ENCODE assay signal across 30 cellular contexts in genomic region chr5:77294212-77294611, GRCh38.
DNase-seq lines count a peak whose midpoint lies in the region; ATAC-seq, FAIRE-seq and TF ChIP-seq lines count a peak whose summit lies in the region.
"Had no signal": no experiment of that assay in that cellular context is flagged by ENCODE, and none has a peak within 500 bp of the region (broad histone marks: within the 10 kb centered on the region; RNA-seq: fewer than 3 reads in every experiment).

No MANE protein-coding gene starts in this region.

- H3K4me1 Mint-ChIP-seq in stimulated activated effector memory CD8-positive, alpha-beta T cell treated with anti-CD3 and anti-CD28 coated beads, Interleukin-12 subunit alpha, Interleukin-12 subunit beta, amount 100 ng/mL, for 72 hours = no peaks in the 10 kb centered on the region
- H3K4me1 Mint-ChIP-seq: activated CD4-positive, alpha-beta memory T cell treated with anti-CD3 and anti-CD28 coated beads, Interleukin-2, amount 10 ng/mL, durations not matched to agents 7 days and 5 days had no signal

- TF ChIP-seq CTCF in fibroblast of villous mesenchyme (IDR thresholded peaks at IDR 0.05; ENCODE audit: insufficient read depth, low read depth, low read length) (no peak), heart left ventricle (IDR thresholded peaks at IDR 0.05) (no peak)

- no peaks in the 10 kb centered on the region for H3K27me3 ChIP-seq in BLaER1
- no peaks in the 10 kb centered on the region for H3K27me3 ChIP-seq in heart left ventricle
- H3K27me3 ChIP-seq: BE2C, transverse colon had no signal

- peak overlapping the region; percentile 85 for H3K4me2 ChIP-seq in BLaER1
- H3K4me2 ChIP-seq: KMS-11, PC-9, SK-N-SH had no signal

- no peaks in the 10 kb centered on the region for H3K36me3 ChIP-seq in BLaER1
- no peaks in the 10 kb centered on the region for H3K36me3 ChIP-seq in heart left ventricle
- H3K36me3 ChIP-seq: BE2C, transverse colon had no signal

- intact Hi-C loops in heart left ventricle (cut with DNase I) = no loop called here

- no peak overlapping the region for H3K4me3 Mint-ChIP-seq in stimulated activated effector memory CD8-positive, alpha-beta T cell treated with anti-CD3 and anti-CD28 coated beads, Interleukin-12 subunit alpha, Interleukin-12 subunit beta, amount 100 ng/mL, for 72 hours
- H3K4me3 Mint-ChIP-seq: activated CD4-positive, alpha-beta memory T cell treated with anti-CD3 and anti-CD28 coated beads, Interleukin-2, amount 10 ng/mL, durations not matched to agents 7 days and 5 days; activated naive CD8-positive, alpha-beta T cell treated with anti-CD3 and anti-CD28 coated beads, Interleukin-2, amount 50 U/mL, for 24 hours; HFFc6; naive thymus-derived CD4-positive, alpha-beta T cell; T-helper 1 cell treated with Interleukin-12 subunit alpha and Interleukin-12 subunit beta and Interleukin-4 antibody, amounts not matched to agents 30 μg/mL and 1 μg/mL, for 36 hours had no signal

- 67 to 73% (median 71%) methylated on average over 3 of the region's 3 CpGs for WGBS in heart left ventricle, 4 donors

- no peaks in the 10 kb centered on the region for H3K9me3 Mint-ChIP-seq in stimulated activated effector memory CD8-positive, alpha-beta T cell treated with anti-CD3 and anti-CD28 coated beads, Interleukin-12 subunit alpha, Interleukin-12 subunit beta, amount 100 ng/mL, for 72 hours
- H3K9me3 Mint-ChIP-seq: activated CD4-positive, alpha-beta memory T cell treated with anti-CD3 and anti-CD28 coated beads, Interleukin-2, amount 10 ng/mL, durations not matched to agents 7 days and 5 days; activated naive CD8-positive, alpha-beta T cell treated with anti-CD3 and anti-CD28 coated beads, Interleukin-2, amount 50 U/mL, for 24 hours; T-helper 1 cell treated with Interleukin-12 subunit alpha and Interleukin-12 subunit beta and Interleukin-4 antibody, amounts not matched to agents 30 μg/mL and 1 μg/mL, for 36 hours had no signal

- H3K4me1 ChIP-seq in BLaER1 (peaks cover 42% of the 10 kb centered on the region), heart left ventricle (no peaks in the 10 kb centered on the region)
- H3K4me1 ChIP-seq: BE2C, psoas muscle, transverse colon had no signal

- H3K27ac ChIP-seq in BLaER1 = peak overlapping the region; percentile 85
- H3K27ac ChIP-seq in heart left ventricle = no peak overlapping the region
- H3K27ac ChIP-seq: KMS-11, PC-9, psoas muscle, transverse colon had no signal

- FAIRE-seq in GM12891 (lab: Jason Lieb, UNC) = no peak
- FAIRE-seq: TTC549 had no signal

- H3K4me3 ChIP-seq in BLaER1 (peak overlapping the region; percentile 29; the same call in 1 of the 2 replicates), fibroblast of villous mesenchyme (ENCODE audit: low read depth, low read length) (no peak overlapping the region), heart left ventricle (no peak overlapping the region)
- H3K4me3 ChIP-seq: PC-9, psoas muscle, transverse colon had no signal

- H3K9me3 ChIP-seq in BLaER1 (no peaks in the 10 kb centered on the region), heart left ventricle (no peaks in the 10 kb centered on the region)
- H3K9me3 ChIP-seq: BE2C, psoas muscle, SK-N-SH, transverse colon had no signal

- no peak for ATAC-seq in GM21576 (IDR thresholded peaks at IDR 0.05; ENCODE audit: unreplicated experiment)
- no peak for ATAC-seq in stimulated activated effector memory CD8-positive, alpha-beta T cell treated with anti-CD3 and anti-CD28 coated beads, Interleukin-12 subunit alpha, Interleukin-12 subunit beta, amount 100 ng/mL, for 72 hours
- ATAC-seq in heart left ventricle = no peak
- ATAC-seq: activated naive CD8-positive, alpha-beta T cell treated with anti-CD3 and anti-CD28 coated beads, Interleukin-2, amount 50 U/mL, for 24 hours; naive thymus-derived CD4-positive, alpha-beta T cell; psoas muscle had no signal

- TF ChIP-seq POLR2A in GM12891 (IDR thresholded peaks at IDR 0.05; ENCODE audit: low read depth, low read length) (no peak), heart left ventricle (IDR thresholded peaks at IDR 0.05) (no peak)

- DNase-seq in GM12891 (ENCODE audit: insufficient read length, low spot score) (no peak), NOMO-1 treated with DMSO at 0.1 percent for 48 hours (lab: John Stamatoyannopoulos, UW; ENCODE audit: unreplicated experiment) (peak; percentile 63), fibroblast of villous mesenchyme (ENCODE audit: low read depth) (peak; percentile 27), NCI-H187 (lab: John Stamatoyannopoulos, UW) (no peak), heart left ventricle (no peak)
- no peak for DNase-seq in stimulated activated effector memory CD8-positive, alpha-beta T cell treated with anti-CD3 and anti-CD28 coated beads, Interleukin-12 subunit alpha, Interleukin-12 subunit beta, amount 100 ng/mL, for 72 hours (ENCODE audit: low spot score in 2 of 2)
- DNase-seq: activated CD4-positive, alpha-beta memory T cell treated with anti-CD3 and anti-CD28 coated beads, Interleukin-2, amount 10 ng/mL, durations not matched to agents 7 days and 5 days; activated CD4-positive, CD25-positive, alpha-beta regulatory T cell treated with anti-CD3 and anti-CD28 coated beads, Interleukin-2, amount 50 U/mL, for 72 hours; activated CD8-positive, alpha-beta memory T cell treated with anti-CD3 and anti-CD28 coated beads, Interleukin-2, amount 50 U/mL, for 4 hours; activated naive CD4-positive, alpha-beta T cell; activated naive CD8-positive, alpha-beta T cell treated with anti-CD3 and anti-CD28 coated beads, Interleukin-2, amount 50 U/mL, for 24 hours; BE2C; caudate nucleus; DMS153; erythroblast; GOT3; head of caudate nucleus; HFFc6; naive thymus-derived CD4-positive, alpha-beta T cell; NCI-H510A; PC-9; psoas muscle; SK-N-SH; stimulated activated CD4-positive, alpha-beta T cell treated with anti-CD3 and anti-CD28 coated beads, Interleukin-4, amount 100 ng/mL, for 1 hour; transverse colon had no signal

- H3K36me3 Mint-ChIP-seq in stimulated activated effector memory CD8-positive, alpha-beta T cell treated with anti-CD3 and anti-CD28 coated beads, Interleukin-12 subunit alpha, Interleukin-12 subunit beta, amount 100 ng/mL, for 72 hours = no peaks in the 10 kb centered on the region
- H3K36me3 Mint-ChIP-seq: naive thymus-derived CD4-positive, alpha-beta T cell had no signal

- peak overlapping the region; percentile 69 for H3K9ac ChIP-seq in BLaER1
- H3K9ac ChIP-seq: KMS-11, SK-N-SH had no signal

- H3K27ac Mint-ChIP-seq in stimulated activated effector memory CD8-positive, alpha-beta T cell treated with anti-CD3 and anti-CD28 coated beads, Interleukin-12 subunit alpha, Interleukin-12 subunit beta, amount 100 ng/mL, for 72 hours = no peak overlapping the region
- H3K27ac Mint-ChIP-seq: activated CD4-positive, alpha-beta memory T cell treated with anti-CD3 and anti-CD28 coated beads, Interleukin-2, amount 10 ng/mL, durations not matched to agents 7 days and 5 days; activated naive CD8-positive, alpha-beta T cell treated with anti-CD3 and anti-CD28 coated beads, Interleukin-2, amount 50 U/mL, for 24 hours; HFFc6; naive thymus-derived CD4-positive, alpha-beta T cell; T-helper 1 cell treated with Interleukin-12 subunit alpha and Interleukin-12 subunit beta and Interleukin-4 antibody, amounts not matched to agents 30 μg/mL and 1 μg/mL, for 36 hours had no signal

- H4K20me1 ChIP-seq in BLaER1 = no peaks in the 10 kb centered on the region

TF ChIP-seq in GM12891, 5 proteins besides CTCF, POLR2A, EP300 and RAD21:
- TF ChIP-seq POLR2AphosphoS5 (IDR thresholded peaks at IDR 0.05; ENCODE audit: low read depth, low read length) (no peak), TAF1 (IDR thresholded peaks at IDR 0.05; ENCODE audit: low read depth, low read length) (no peak), PAX5 (IDR thresholded peaks at IDR 0.05; ENCODE audit: insufficient read depth, low read length, severe bottlenecking) (no peak), SPI1 (IDR thresholded peaks at IDR 0.05; ENCODE audit: low read depth, low read length) (0 out of 2 replicates have a peak, but pooled peaks have one; percentile 26), POU2F2 (IDR thresholded peaks at IDR 0.05; ENCODE audit: low read depth, low read length) (no peak)

Comparison
In these comparisons a context has a peak if more than half of its experiments do, and no peak if none do; other contexts are left out.
1. DNase-seq: peak in NOMO-1 treated with DMSO at 0.1 percent for 48 hours (single experiment) and fibroblast of villous mesenchyme (single experiment); none in GM12891 (single experiment), NCI-H187 (0 of 2), stimulated activated effector memory CD8-positive, alpha-beta T cell treated with anti-CD3 and anti-CD28 coated beads, Interleukin-12 subunit alpha, Interleukin-12 subunit beta, amount 100 ng/mL, for 72 hours (0 of 2) and heart left ventricle (0 of 5).